In genomic region chr1:223240122-223240521, GRCh38 we compare ENCODE assay signal across 29 cellular contexts.
"Had no signal": no experiment of that assay in that cellular context is flagged by ENCODE, and none has a peak within 500 bp of the region (broad histone marks: within the 10 kb centered on the region; RNA-seq: fewer than 3 reads in every experiment).

No MANE protein-coding gene starts in this region.

- H3K4me3 ChIP-seq: coronary artery, esophagus squamous epithelium, heart right ventricle, left lung, mucosa of descending colon, right lobe of liver, stomach, testis, tibial artery had no signal

- H3K9ac ChIP-seq: parathyroid adenoma had no signal

- H3K27me3 Mint-ChIP-seq: type B pancreatic cell had no signal

- DNase-seq: dermis blood vessel endothelial cell; effector memory CD4-positive, alpha-beta T cell; erythroblast; esophagus squamous epithelium; foreskin melanocyte; glutamatergic neuron; heart right ventricle; hippocampal formation; left cardiac atrium; left lung; mesenchymal stem cell; mucosa of descending colon; naive B cell; right lobe of liver; small intestine; stimulated activated CD4-positive, alpha-beta T cell treated with anti-CD3 and anti-CD28 coated beads, Interleukin-15, amount 100 ng/mL, for 24 hours; stimulated activated CD4-positive, alpha-beta T cell treated with anti-CD3 and anti-CD28 coated beads, Interleukin-2, amount 100 ng/mL, for 48 hours; stimulated activated naive B cell treated with anti-CD40 and anti-IgM and Interleukin-4, amounts not matched to agents 10 μg/mL and 1 μg/mL and 100 μg/mL, for 72 hours; stomach; testis; tibial artery had no signal

- H3K9me3 ChIP-seq: esophagus squamous epithelium, right lobe of liver, testis had no signal

- H3K4me3 Mint-ChIP-seq: mesothelial cell of epicardium; naive B cell; natural killer cell treated with Interleukin-12 subunit alpha and Interleukin-12 subunit beta and Interleukin-15 and Interleukin-18, amount 100 ng/mL, for 72 hours; neural crest cell; stimulated activated naive B cell treated with anti-CD40 and anti-IgM and Interleukin-4, amounts not matched to agents 10 μg/mL and 1 μg/mL and 100 μg/mL, for 72 hours; type B pancreatic cell had no signal

- H3K9me3 Mint-ChIP-seq: natural killer cell treated with Interleukin-12 subunit alpha and Interleukin-12 subunit beta and Interleukin-15 and Interleukin-18, amount 100 ng/mL, for 72 hours had no signal

- H3K36me3 Mint-ChIP-seq: mesothelial cell of epicardium; natural killer cell treated with Interleukin-12 subunit alpha and Interleukin-12 subunit beta and Interleukin-15 and Interleukin-18, amount 100 ng/mL, for 72 hours; stimulated activated naive B cell treated with anti-CD40 and anti-IgM and Interleukin-4, amounts not matched to agents 10 μg/mL and 1 μg/mL and 100 μg/mL, for 72 hours; type B pancreatic cell had no signal

- FAIRE-seq: islet of Langerhans, small intestine had no signal

- H3K27ac ChIP-seq: coronary artery, esophagus squamous epithelium, heart right ventricle, left lung, parathyroid adenoma, right lobe of liver, stomach, testis, tibial artery had no signal

- H3K36me3 ChIP-seq: heart right ventricle, left lung, right lobe of liver, stomach, tibial artery had no signal

- H3K79me2 ChIP-seq: parathyroid adenoma had no signal

- ATAC-seq: heart right ventricle; left cardiac atrium; left lung; mucosa of descending colon; natural killer cell treated with Interleukin-12 subunit alpha and Interleukin-12 subunit beta and Interleukin-15 and Interleukin-18, amount 100 ng/mL, for 72 hours; right lobe of liver; stimulated activated naive B cell treated with anti-CD40 and anti-IgM and Interleukin-4, amounts not matched to agents 10 μg/mL and 1 μg/mL and 100 μg/mL, for 72 hours had no signal

- H3K4me1 ChIP-seq: esophagus squamous epithelium, left lung, parathyroid adenoma, right lobe of liver, stomach, tibial artery had no signal

- H3K27ac Mint-ChIP-seq: mesothelial cell of epicardium; naive B cell; natural killer cell treated with Interleukin-12 subunit alpha and Interleukin-12 subunit beta and Interleukin-15 and Interleukin-18, amount 100 ng/mL, for 72 hours; progenitor cell of endocrine pancreas; stimulated activated naive B cell treated with anti-CD40 and anti-IgM and Interleukin-4, amounts not matched to agents 10 μg/mL and 1 μg/mL and 100 μg/mL, for 72 hours; type B pancreatic cell had no signal

- H2AFZ ChIP-seq: parathyroid adenoma had no signal

- H3K4me1 Mint-ChIP-seq: mesothelial cell of epicardium; naive B cell; neural crest cell; stimulated activated naive B cell treated with anti-CD40 and anti-IgM and Interleukin-4, amounts not matched to agents 10 μg/mL and 1 μg/mL and 100 μg/mL, for 72 hours had no signal

- H3K27me3 ChIP-seq: esophagus squamous epithelium, heart right ventricle, left lung, right lobe of liver, stomach, testis, tibial artery had no signal
